ENCODE assay signal across 8 cellular contexts in the genomic region with DNA sequence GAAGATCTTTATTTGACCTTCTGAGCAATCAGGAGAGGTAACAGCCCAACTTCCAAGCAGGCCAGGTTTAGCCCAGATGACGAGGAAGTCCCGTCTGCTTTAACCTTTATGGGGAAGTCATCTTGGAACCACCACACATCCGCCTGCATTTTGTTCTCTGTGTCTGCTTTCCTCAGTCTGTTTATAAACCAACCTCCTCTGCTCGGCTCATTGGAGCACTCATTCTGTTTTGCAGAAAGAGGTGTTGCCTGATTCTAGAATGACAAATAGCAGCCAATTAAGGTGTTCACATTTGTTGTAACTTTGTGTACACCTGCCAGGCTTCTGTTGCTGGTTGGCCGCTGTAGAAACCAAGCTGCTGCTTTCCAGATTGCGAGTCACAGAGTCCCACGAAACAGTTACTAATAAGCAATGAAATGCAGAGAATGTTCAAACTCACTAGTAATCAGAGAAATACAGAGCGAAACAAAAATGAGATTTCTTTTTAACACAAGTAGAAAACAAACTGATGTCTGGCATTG.
A peak's percentile ranks its signal among the peaks of the same experiment; 100 is the strongest.
DNase-seq lines count a peak whose midpoint lies in the region; ATAC-seq, FAIRE-seq and TF ChIP-seq lines count a peak whose summit lies in the region.

No MANE protein-coding gene starts in this region.

- H3K9me3 ChIP-seq in DOHH2 (ENCODE audit: control insufficient read depth, insufficient read depth, low read length) (no peaks in the 10 kb centered on the region), GM23248 (ENCODE audit: low read depth) (no peaks in the 10 kb centered on the region)

- H3K27me3 Mint-ChIP-seq in nephron (ENCODE audit: low read depth): no peaks in the 10 kb centered on the region

- H3K4me1 ChIP-seq in DOHH2 (ENCODE audit: control insufficient read depth, low read length) (peaks cover 71% of the 10 kb centered on the region), GM23248 (ENCODE audit: insufficient read depth) (peaks cover 71% of the 10 kb centered on the region)

- H4K20me1 ChIP-seq in DOHH2 (ENCODE audit: control insufficient read depth, insufficient read depth, low read depth, low read length): no peaks in the 10 kb centered on the region
- H4K20me1 ChIP-seq in GM23248 (ENCODE audit: insufficient read depth): no peaks in the 10 kb centered on the region

- H3K27ac Mint-ChIP-seq in nephron: peak overlapping the region; percentile 23 to 78 (median 66)

- H3K9ac ChIP-seq in GM23248: peak overlapping the region; percentile 66

- H3K36me3 ChIP-seq in DOHH2 (ENCODE audit: control insufficient read depth, low read length) (peaks cover 46% of the 10 kb centered on the region), GM23248 (ENCODE audit: low read depth) (no peaks in the 10 kb centered on the region)

- H3K4me3 ChIP-seq in DOHH2 (ENCODE audit: low read length) (peak overlapping the region; percentile 43), GM23248 (peak overlapping the region; percentile 47; the same call in 1 of the 2 replicates)

- H3K4me2 ChIP-seq in DOHH2 (ENCODE audit: low read length): peak overlapping the region; percentile 61
- peak overlapping the region; percentile 75 for H3K4me2 ChIP-seq in GM23248 (ENCODE audit: unreplicated experiment)

- H3F3A ChIP-seq in DOHH2 (ENCODE audit: control insufficient read depth, insufficient read depth) (peaks cover 14% of the 10 kb centered on the region), GM23248 (ENCODE audit: insufficient read depth) (peaks cover 68% of the 10 kb centered on the region)

- peak overlapping the region; percentile 71 for H3K27ac ChIP-seq in DOHH2 (ENCODE audit: low read depth, low read length)
- H3K27ac ChIP-seq in GM23248: peak overlapping the region; percentile 88
- H3K27ac ChIP-seq in cingulate gyrus (ENCODE audit: low read depth, low read length): peak overlapping the region; percentile 7

- FAIRE-seq in RCC 7860 (lab: Jason Lieb, UNC): no peak

- DNase-seq in GM23248 (peak; percentile 77), RCC 7860 (ENCODE audit: low spot score) (peak; percentile 56), NCI-H187 treated with DMSO at 0.1 percent for 48 hours (lab: John Stamatoyannopoulos, UW) (no peak)
- DNase-seq in stimulated activated CD8-positive, alpha-beta memory T cell treated with anti-CD3 and anti-CD28 coated beads, Interleukin-4, amount 100 ng/mL, for 48 hours: no peak

- H3K36me3 Mint-ChIP-seq in nephron (ENCODE audit: low read depth): no peaks in the 10 kb centered on the region

- in situ Hi-C loops in GM23248 (cut with MboI): loop anchor here (25.0 kb wide), 1 partner anchor 144 kb away; no protein-coding TSS in a partner anchor

- TF ChIP-seq CTCF in DOHH2 (IDR thresholded peaks at IDR 0.05; ENCODE audit: low read depth, low read length, poor library complexity, severe bottlenecking) (no peak), nephron (IDR thresholded peaks at IDR 0.05; ENCODE audit: unreplicated experiment in 3 of 3) (no peak)

- peaks cover 49% of the 10 kb centered on the region for H3K4me1 Mint-ChIP-seq in nephron

- H3K79me2 ChIP-seq in DOHH2 (ENCODE audit: control insufficient read depth, low read length) (peaks cover 26% of the 10 kb centered on the region), GM23248 (ENCODE audit: insufficient read depth) (no peaks in the 10 kb centered on the region)

- H3K9me2 ChIP-seq in DOHH2 (replicated peaks; ENCODE audit: control insufficient read depth, low read length) (no peaks in the 10 kb centered on the region), GM23248 (ENCODE audit: insufficient read depth) (no peaks in the 10 kb centered on the region)

- no peaks in the 10 kb centered on the region for H3K27me3 ChIP-seq in DOHH2 (ENCODE audit: control insufficient read depth, low read length)
- no peaks in the 10 kb centered on the region for H3K27me3 ChIP-seq in GM23248 (replicated peaks; ENCODE audit: insufficient read depth)

- no peak overlapping the region for H3K4me3 Mint-ChIP-seq in nephron

- peak overlapping the region; percentile 37; the same call in 1 of the 2 replicates for H2AFZ ChIP-seq in GM23248

- ATAC-seq in HG03378 (IDR thresholded peaks at IDR 0.05; ENCODE audit: unreplicated experiment): no peak

- no peaks in the 10 kb centered on the region for H3K9me3 Mint-ChIP-seq in nephron

- WGBS in GM23248 (ENCODE audit: low coverage in 1 of 2, low lambda C conversion rate in 2 of 2, missing lambda C conversion rate in 2 of 2), 2 experiments: 19 to 22% methylated on average over 8 of the region's 8 CpGs

Comparison
In these comparisons a context has a peak if more than half of its experiments do, and no peak if none do; other contexts are left out.
1. H3K27ac ChIP-seq: peak in every context shown above with its lines; median percentile 88 in GM23248; 71 in DOHH2; 7 in cingulate gyrus.
2. DNase-seq: peak in GM23248 (single experiment) and RCC 7860 (single experiment); none in stimulated activated CD8-positive, alpha-beta memory T cell treated with anti-CD3 and anti-CD28 coated beads, Interleukin-4, amount 100 ng/mL, for 48 hours (single experiment) and NCI-H187 treated with DMSO at 0.1 percent for 48 hours (single experiment).